Comparison of ENCODE assay signal across 2 cellular contexts in the genomic region with DNA sequence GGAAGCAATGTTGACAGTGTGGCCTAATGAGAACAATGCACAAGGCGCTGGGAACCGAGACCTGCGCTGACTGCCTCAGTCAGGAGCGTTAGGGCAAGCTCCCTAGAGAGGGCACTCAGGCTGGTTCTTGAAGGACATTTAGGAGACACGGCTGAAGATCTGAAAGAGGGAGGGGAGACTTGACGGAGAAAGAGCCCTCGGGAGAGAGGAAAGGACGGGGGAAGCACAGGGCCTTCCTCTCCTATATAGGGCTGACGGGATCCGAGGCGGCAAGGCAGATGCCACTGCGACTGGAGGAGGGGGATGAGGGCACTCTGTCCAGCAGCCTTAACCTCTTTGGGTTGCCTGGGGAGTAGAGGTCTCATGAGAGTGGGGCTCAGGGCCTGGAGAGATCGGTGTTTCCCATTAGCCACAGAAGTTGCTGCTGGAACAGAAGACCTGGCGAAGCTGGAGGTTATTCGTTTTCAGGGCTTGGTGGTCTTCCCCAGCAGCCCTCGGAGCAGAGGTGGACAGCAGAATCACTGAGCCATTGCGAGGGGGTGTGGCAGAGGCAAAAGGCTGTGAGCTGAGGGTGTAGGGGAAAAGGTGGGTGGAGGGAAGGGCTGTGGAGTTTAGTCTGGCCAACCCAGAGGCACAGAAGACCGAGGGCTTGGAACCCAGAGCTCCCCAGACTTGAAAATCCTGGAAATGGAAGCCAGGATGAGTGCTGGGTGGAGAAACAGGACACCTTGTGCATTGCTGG.
TF ChIP-seq lines count a peak whose summit lies in the region.

No MANE protein-coding gene starts in this region.

TF ChIP-seq in SK-N-SH treated with all-trans-retinoic acid at 6 μM for 48 hours, 23 proteins besides CTCF, POLR2A, EP300 and RAD21 (continued from another document):
- no peak for TF ChIP-seq TSHZ2 (CRISPR knock-in tag; IDR thresholded peaks at IDR 0.05)
- no peak for TF ChIP-seq ZFP3 (CRISPR knock-in tag; IDR thresholded peaks at IDR 0.05)
- no peak for TF ChIP-seq ARNTL (CRISPR knock-in tag; IDR thresholded peaks at IDR 0.05; ENCODE audit: borderline replicate concordance, low read depth)
- TF ChIP-seq CSDC2 (CRISPR knock-in tag; IDR thresholded peaks at IDR 0.05): no peak
- no peak for TF ChIP-seq TCF4 (CRISPR knock-in tag; IDR thresholded peaks at IDR 0.05; ENCODE audit: borderline replicate concordance)
- no peak for TF ChIP-seq ZFP30 (CRISPR knock-in tag; IDR thresholded peaks at IDR 0.05)
- no peak for TF ChIP-seq RARB (CRISPR knock-in tag; IDR thresholded peaks at IDR 0.05)
- no peak for TF ChIP-seq PPARA (CRISPR knock-in tag; IDR thresholded peaks at IDR 0.05; ENCODE audit: borderline replicate concordance)
- no peak for TF ChIP-seq ZC3H10 (CRISPR knock-in tag; IDR thresholded peaks at IDR 0.05)
- no peak for TF ChIP-seq ESRRG (CRISPR knock-in tag; IDR thresholded peaks at IDR 0.05)
- no peak for TF ChIP-seq ISL1 (CRISPR knock-in tag; IDR thresholded peaks at IDR 0.05)
- no peak for TF ChIP-seq BACH2 (CRISPR knock-in tag; IDR thresholded peaks at IDR 0.05; ENCODE audit: borderline replicate concordance)
- TF ChIP-seq ZNF70 (CRISPR knock-in tag; IDR thresholded peaks at IDR 0.05): no peak
- TF ChIP-seq, protein P1, sequence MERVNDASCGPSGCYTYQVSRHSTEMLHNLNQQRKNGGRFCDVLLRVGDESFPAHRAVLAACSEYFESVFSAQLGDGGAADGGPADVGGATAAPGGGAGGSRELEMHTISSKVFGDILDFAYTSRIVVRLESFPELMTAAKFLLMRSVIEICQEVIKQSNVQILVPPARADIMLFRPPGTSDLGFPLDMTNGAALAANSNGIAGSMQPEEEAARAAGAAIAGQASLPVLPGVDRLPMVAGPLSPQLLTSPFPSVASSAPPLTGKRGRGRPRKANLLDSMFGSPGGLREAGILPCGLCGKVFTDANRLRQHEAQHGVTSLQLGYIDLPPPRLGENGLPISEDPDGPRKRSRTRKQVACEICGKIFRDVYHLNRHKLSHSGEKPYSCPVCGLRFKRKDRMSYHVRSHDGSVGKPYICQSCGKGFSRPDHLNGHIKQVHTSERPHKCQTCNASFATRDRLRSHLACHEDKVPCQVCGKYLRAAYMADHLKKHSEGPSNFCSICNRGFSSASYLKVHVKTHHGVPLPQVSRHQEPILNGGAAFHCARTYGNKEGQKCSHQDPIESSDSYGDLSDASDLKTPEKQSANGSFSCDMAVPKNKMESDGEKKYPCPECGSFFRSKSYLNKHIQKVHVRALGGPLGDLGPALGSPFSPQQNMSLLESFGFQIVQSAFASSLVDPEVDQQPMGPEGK (CRISPR knock-in tag; IDR thresholded peaks at IDR 0.05; ENCODE audit: borderline replicate concordance): no peak
TF ChIP-seq in SK-N-SH treated with all-trans-retinoic acid at 6 μM for 48 hours: peak in this region for 0.

TF ChIP-seq in SK-N-SH, 30 proteins besides CTCF, POLR2A, EP300 and RAD21 (continued from another document):
- TF ChIP-seq EZH2phosphoT487 (IDR thresholded peaks at IDR 0.05; ENCODE audit: borderline replicate concordance, low read depth) (no peak), USF2 (IDR thresholded peaks at IDR 0.05; ENCODE audit: borderline replicate concordance, low read depth, low read length) (no peak), ELF1 (IDR thresholded peaks at IDR 0.05) (no peak), RFX5 (IDR thresholded peaks at IDR 0.05; ENCODE audit: low read length) (no peak), RCOR1 (IDR thresholded peaks at IDR 0.05; ENCODE audit: low read length) (no peak), SMC3 (IDR thresholded peaks at IDR 0.05; ENCODE audit: low read depth, low read length) (no peak), GATA2 (CRISPR knock-in tag; IDR thresholded peaks at IDR 0.05) (no peak)
- TF ChIP-seq, protein P2, sequence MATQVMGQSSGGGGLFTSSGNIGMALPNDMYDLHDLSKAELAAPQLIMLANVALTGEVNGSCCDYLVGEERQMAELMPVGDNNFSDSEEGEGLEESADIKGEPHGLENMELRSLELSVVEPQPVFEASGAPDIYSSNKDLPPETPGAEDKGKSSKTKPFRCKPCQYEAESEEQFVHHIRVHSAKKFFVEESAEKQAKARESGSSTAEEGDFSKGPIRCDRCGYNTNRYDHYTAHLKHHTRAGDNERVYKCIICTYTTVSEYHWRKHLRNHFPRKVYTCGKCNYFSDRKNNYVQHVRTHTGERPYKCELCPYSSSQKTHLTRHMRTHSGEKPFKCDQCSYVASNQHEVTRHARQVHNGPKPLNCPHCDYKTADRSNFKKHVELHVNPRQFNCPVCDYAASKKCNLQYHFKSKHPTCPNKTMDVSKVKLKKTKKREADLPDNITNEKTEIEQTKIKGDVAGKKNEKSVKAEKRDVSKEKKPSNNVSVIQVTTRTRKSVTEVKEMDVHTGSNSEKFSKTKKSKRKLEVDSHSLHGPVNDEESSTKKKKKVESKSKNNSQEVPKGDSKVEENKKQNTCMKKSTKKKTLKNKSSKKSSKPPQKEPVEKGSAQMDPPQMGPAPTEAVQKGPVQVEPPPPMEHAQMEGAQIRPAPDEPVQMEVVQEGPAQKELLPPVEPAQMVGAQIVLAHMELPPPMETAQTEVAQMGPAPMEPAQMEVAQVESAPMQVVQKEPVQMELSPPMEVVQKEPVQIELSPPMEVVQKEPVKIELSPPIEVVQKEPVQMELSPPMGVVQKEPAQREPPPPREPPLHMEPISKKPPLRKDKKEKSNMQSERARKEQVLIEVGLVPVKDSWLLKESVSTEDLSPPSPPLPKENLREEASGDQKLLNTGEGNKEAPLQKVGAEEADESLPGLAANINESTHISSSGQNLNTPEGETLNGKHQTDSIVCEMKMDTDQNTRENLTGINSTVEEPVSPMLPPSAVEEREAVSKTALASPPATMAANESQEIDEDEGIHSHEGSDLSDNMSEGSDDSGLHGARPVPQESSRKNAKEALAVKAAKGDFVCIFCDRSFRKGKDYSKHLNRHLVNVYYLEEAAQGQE (IDR thresholded peaks at IDR 0.05; ENCODE audit: low read depth, low read length): no peak
